Comparison of ENCODE assay signal across 9 cellular contexts in genomic region chr12:131755305-131756113, GRCh38. TPM values are rescaled to one million over a fixed set of nuclear protein-coding genes. Genes with fewer than 3 reads are reported as not detected.
A peak's percentile ranks its signal among the peaks of the same experiment; 100 is the strongest.
DNase-seq lines count a peak whose midpoint lies in the region; ATAC-seq and TF ChIP-seq lines count a peak whose summit lies in the region.
"Had no signal": no experiment of that assay in that cellular context is flagged by ENCODE, and none has a peak within 500 bp of the region (broad histone marks: within the 10 kb centered on the region; RNA-seq: fewer than 3 reads in every experiment).

No MANE protein-coding gene starts in this region.

- peak; percentile 72 for ATAC-seq in stimulated activated effector memory CD8-positive, alpha-beta T cell treated with anti-CD3 and anti-CD28 coated beads, Interleukin-12 subunit alpha, Interleukin-12 subunit beta, amount 100 ng/mL, for 72 hours
- ATAC-seq in left cardiac atrium: no peak

- H2AFZ ChIP-seq in PC-9: no peak overlapping the region

- POLR2A ChIA-PET in PC-9 (lab: Charles Lee; ENCODE audit: unreplicated experiment): interaction anchor here (0.6 kb wide), 2 partner anchors 675 to 1074 kb away, joined by 3 to 4 read pairs; no protein-coding TSS in a partner anchor

- H3K9me3 Mint-ChIP-seq in stimulated activated effector memory CD8-positive, alpha-beta T cell treated with anti-CD3 and anti-CD28 coated beads, Interleukin-12 subunit alpha, Interleukin-12 subunit beta, amount 100 ng/mL, for 72 hours: no peaks in the 10 kb centered on the region

- H3K27ac ChIP-seq in PC-9: no peak overlapping the region
- H3K27ac ChIP-seq: BLaER1 had no signal

- H3K79me2 ChIP-seq in PC-9 (ENCODE audit: low read depth): no peaks in the 10 kb centered on the region

- peaks cover 4% of the 10 kb centered on the region; the same call in 1 of the 2 replicates for H4K20me1 ChIP-seq in PC-9 (ENCODE audit: insufficient read depth)

- H3K4me1 Mint-ChIP-seq in stimulated activated effector memory CD8-positive, alpha-beta T cell treated with anti-CD3 and anti-CD28 coated beads, Interleukin-12 subunit alpha, Interleukin-12 subunit beta, amount 100 ng/mL, for 72 hours: peaks cover 5% of the 10 kb centered on the region

- H3K4me3 ChIP-seq in PC-9 (no peak overlapping the region), choroid plexus epithelial cell (ENCODE audit: low read depth, low read length) (no peak overlapping the region)
- H3K4me3 ChIP-seq: BLaER1 had no signal

- H3K36me3 ChIP-seq in PC-9 (ENCODE audit: low read depth): peaks cover 29% of the 10 kb centered on the region

- intact Hi-C loops in PC-9 (cut with micrococcal nuclease; ENCODE audit: unreplicated experiment): loop anchor here (10.0 kb wide), 1 partner anchor 249 kb away; no protein-coding TSS in a partner anchor
- intact Hi-C loops in left cardiac atrium (cut with DNase I): no loop called here

- H3K27ac Mint-ChIP-seq in stimulated activated effector memory CD8-positive, alpha-beta T cell treated with anti-CD3 and anti-CD28 coated beads, Interleukin-12 subunit alpha, Interleukin-12 subunit beta, amount 100 ng/mL, for 72 hours: peak overlapping the region; percentile 77

- TF ChIP-seq CTCF in PC-9 (conservative IDR thresholded peaks at IDR 0.05): peak; percentile 58
- TF ChIP-seq CTCF in choroid plexus epithelial cell (conservative IDR thresholded peaks at IDR 0.05; ENCODE audit: low read depth, low read length): peak; percentile 51

- H3K9me3 ChIP-seq in PC-9 (ENCODE audit: insufficient read depth, low read depth): no peaks in the 10 kb centered on the region
- H3K9me3 ChIP-seq: BLaER1 had no signal

- H3K27me3 ChIP-seq in PC-9 (ENCODE audit: insufficient read depth, low read depth): no peaks in the 10 kb centered on the region
- H3K27me3 ChIP-seq: BLaER1 had no signal

- CTCF ChIA-PET in PC-9 (lab: Charles Lee): interaction anchor here (0.7 kb wide), 1 partner anchor 33 kb away, joined by 3 read pairs; no protein-coding TSS in a partner anchor

- DNase-seq in NCI-H1417 (lab: John Stamatoyannopoulos, UW): peak in 2 of 3 experiments; percentile 26 to 55
- DNase-seq in NCI-H1417 treated with DMSO at 0.1 percent for 48 hours (lab: John Stamatoyannopoulos, UW): no peak
- DNase-seq in HCEC 1CT: peak; percentile 34
- peak; percentile 6 to 60 for DNase-seq in PC-9
- DNase-seq in choroid plexus epithelial cell (ENCODE audit: low read depth): peak; percentile 41
- DNase-seq in stimulated activated effector memory CD8-positive, alpha-beta T cell treated with anti-CD3 and anti-CD28 coated beads, Interleukin-12 subunit alpha, Interleukin-12 subunit beta, amount 100 ng/mL, for 72 hours (ENCODE audit: low spot score in 2 of 2): no peak
- DNase-seq in NCI-H1930 (lab: John Stamatoyannopoulos, UW): no peak
- no peak for DNase-seq in left cardiac atrium

- no TSS peak for BruUV-seq in PC-9 (replicated peaks; lab: Mats Ljungman, UMichigan)

- H3K36me3 Mint-ChIP-seq in stimulated activated effector memory CD8-positive, alpha-beta T cell treated with anti-CD3 and anti-CD28 coated beads, Interleukin-12 subunit alpha, Interleukin-12 subunit beta, amount 100 ng/mL, for 72 hours: peaks cover 100% of the 10 kb centered on the region

- peaks cover 8% of the 10 kb centered on the region; the same call in 1 of the 2 replicates for H3F3A ChIP-seq in PC-9 (ENCODE audit: insufficient read depth, low read depth)

- no peak overlapping the region for H3K4me3 Mint-ChIP-seq in stimulated activated effector memory CD8-positive, alpha-beta T cell treated with anti-CD3 and anti-CD28 coated beads, Interleukin-12 subunit alpha, Interleukin-12 subunit beta, amount 100 ng/mL, for 72 hours

- no peaks in the 10 kb centered on the region for H3K9me2 ChIP-seq in PC-9 (ENCODE audit: insufficient read depth)

- no peaks in the 10 kb centered on the region for H3K4me1 ChIP-seq in PC-9 (replicated peaks; ENCODE audit: insufficient read depth)
- H3K4me1 ChIP-seq: BLaER1 had no signal

- no peak overlapping the region for H3K4me2 ChIP-seq in PC-9
- H3K4me2 ChIP-seq: BLaER1 had no signal

RNA-seq across cellular contexts. Expression of gene SFSWAP, which starts 44.6 kb away (rescaled TPM):
- total RNA-seq in PC-9 (2021) (40.7 and 41.9 TPM in 2 replicates), left cardiac atrium (10 to 100 TPM; 19.2 to 24.9 TPM)

Comparison
In these comparisons a context has a peak if more than half of its experiments do, and no peak if none do; other contexts are left out.
1. DNase-seq: peak in NCI-H1417 (2 of 3), HCEC 1CT (single experiment), PC-9 (2 of 2) and choroid plexus epithelial cell (single experiment); none in NCI-H1417 treated with DMSO at 0.1 percent for 48 hours (single experiment), stimulated activated effector memory CD8-positive, alpha-beta T cell treated with anti-CD3 and anti-CD28 coated beads, Interleukin-12 subunit alpha, Interleukin-12 subunit beta, amount 100 ng/mL, for 72 hours (0 of 2), NCI-H1930 (0 of 2) and left cardiac atrium (single experiment).